8 cellular contexts compared by ENCODE assay signal in the genomic region with DNA sequence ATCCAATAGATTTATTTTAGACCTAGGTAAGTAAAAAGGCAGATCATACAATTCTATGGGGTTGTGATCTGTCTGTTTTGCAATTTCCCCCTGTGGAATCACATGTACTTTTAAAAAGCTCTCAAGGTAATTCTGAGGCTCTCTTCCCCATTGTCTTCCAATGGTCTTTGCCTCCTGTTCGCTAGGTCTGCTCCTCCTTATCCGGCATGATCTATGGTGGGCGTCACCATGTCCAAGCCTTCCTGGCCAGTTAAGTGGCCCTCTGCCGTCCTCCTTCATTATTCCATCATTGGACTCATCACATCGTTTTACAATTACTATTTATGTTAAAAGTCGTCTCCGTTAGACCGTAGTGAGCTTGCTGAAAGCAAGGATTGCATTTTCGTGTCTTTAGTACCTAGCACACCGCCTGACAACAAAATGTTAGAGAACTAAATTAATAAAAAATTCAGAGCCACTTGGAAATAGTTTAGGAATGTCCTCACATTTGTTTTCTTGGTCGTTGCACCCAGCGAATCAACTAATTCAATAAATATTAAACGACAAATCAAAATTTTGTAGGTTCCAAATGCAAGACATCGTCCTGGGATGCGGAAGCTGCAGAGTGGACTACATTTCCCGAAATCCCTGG. TPM values are rescaled to one million over a fixed set of nuclear protein-coding genes. Genes with fewer than 3 reads are reported as not detected.
DNase-seq lines count a peak whose midpoint lies in the region; ATAC-seq and TF ChIP-seq lines count a peak whose summit lies in the region.

No MANE protein-coding gene starts in this region.

- no peaks in the 10 kb centered on the region for H3K27me3 Mint-ChIP-seq in type B pancreatic cell

- H3K4me3 Mint-ChIP-seq in type B pancreatic cell = peak overlapping the region; percentile 96

- H3K9me3 Mint-ChIP-seq in type B pancreatic cell = no peaks in the 10 kb centered on the region

- H3K4me1 Mint-ChIP-seq in type B pancreatic cell (ENCODE audit: unreplicated experiment) = peaks cover 14% of the 10 kb centered on the region

- 13% methylated on average over 16 of the region's 16 CpGs for WGBS in lung, 2 donors

- H3K4me1 ChIP-seq in lung (ENCODE audit: control insufficient read depth in 2 of 2, insufficient read depth in 2 of 2, low read length in 2 of 2) = peaks cover 1 to 3% of the 10 kb centered on the region in 2 donors

- no peaks in the 10 kb centered on the region for H3K27me3 ChIP-seq in lung (ENCODE audit: control insufficient read depth, insufficient read depth)

- ATAC-seq in HG03196 (IDR thresholded peaks at IDR 0.05; ENCODE audit: unreplicated experiment) (peak; percentile 22), lung (ENCODE audit: insufficient read depth, low FRiP score) (peak; percentile 42)

- H3K36me3 Mint-ChIP-seq in type B pancreatic cell = peaks cover under 1% of the 10 kb centered on the region

- H3K4me3 ChIP-seq in choroid plexus epithelial cell (ENCODE audit: low read depth, low read length) (peak overlapping the region; percentile 84), lung (no peak overlapping the region)

- H3K27ac ChIP-seq in lung (ENCODE audit: low read depth in 1 of 2, low read length in 1 of 2) = peak overlapping the region in 1 of 2 donors; percentile 30

- no peaks in the 10 kb centered on the region for H3K9me3 ChIP-seq in lung (ENCODE audit: control insufficient read depth in 2 of 2, insufficient read depth in 1 of 2, low read length in 1 of 2)

- H3K27ac Mint-ChIP-seq in type B pancreatic cell = peak overlapping the region; percentile 94

- TF ChIP-seq CTCF in choroid plexus epithelial cell (conservative IDR thresholded peaks at IDR 0.05; ENCODE audit: low read depth, low read length) (peak; percentile 25), lung (IDR thresholded peaks at IDR 0.05; ENCODE audit: control extremely low read depth, extremely low read depth) (no peak), type B pancreatic cell (conservative IDR thresholded peaks at IDR 0.05) (no peak)

- DNase-seq in NCI-H2171 treated with DMSO at 0.1 percent for 48 hours (lab: John Stamatoyannopoulos, UW) (peak; percentile 40), NCI-H2171 (lab: John Stamatoyannopoulos, UW) (no peak), RPMI7951 (ENCODE audit: low read depth) (peak; percentile 78), choroid plexus epithelial cell (ENCODE audit: low read depth) (peak; percentile 73), lung (ENCODE audit: low spot score) (peak; percentile 36), type B pancreatic cell (ENCODE audit: extremely low spot score, unreplicated experiment) (no peak), NCI-H446 (lab: John Stamatoyannopoulos, UW) (no peak)

- H3K36me3 ChIP-seq in lung (ENCODE audit: control insufficient read depth in 2 of 2, insufficient read depth in 2 of 2, low read length in 2 of 2) = no peaks in the 10 kb centered on the region

RNA-seq across cellular contexts. Expression of a gene that starts 2.2 kb away (rescaled TPM):
- 21.1 and 27.6 TPM in 2 replicates for total RNA-seq in RPMI7951 (2014; rRNA removed; shearing (Covaris generic))
- total RNA-seq in lung (10 to 100 TPM; 16.6 to 29.0 TPM), type B pancreatic cell (ENCODE audit: low replicate concordance) (21.0 and 40.2 TPM in 2 replicates)
- 1 to 10 TPM; 6.2 to 9.2 TPM for polyA plus RNA-seq in lung

Comparison
In these comparisons a context has a peak if more than half of its experiments do, and no peak if none do; other contexts are left out.
1. DNase-seq: peak in NCI-H2171 treated with DMSO at 0.1 percent for 48 hours (single experiment), RPMI7951 (single experiment), choroid plexus epithelial cell (single experiment) and lung (single experiment); none in NCI-H2171 (single experiment), type B pancreatic cell (single experiment) and NCI-H446 (0 of 2).